ENCODE assay signal across 40 cellular contexts in genomic region chr5:1256776-1257175, GRCh38. TPM values are rescaled to one million over a fixed set of nuclear protein-coding genes. Genes with fewer than 3 reads are reported as not detected.
"Had no signal": no experiment of that assay in that cellular context is flagged by ENCODE, and none has a peak within 500 bp of the region (broad histone marks: within the 10 kb centered on the region; RNA-seq: fewer than 3 reads in every experiment).

No MANE protein-coding gene starts in this region.

- H3K4me1 Mint-ChIP-seq: brain, WTC11 had no signal

- ATAC-seq: activated CD4-positive, alpha-beta T cell treated with anti-CD3 and anti-CD28 coated beads for 36 hours; activated CD4-positive, CD25-positive, alpha-beta regulatory T cell treated with anti-CD3 and anti-CD28 coated beads, Interleukin-2, amount 50 U/mL, for 24 hours; activated CD8-positive, alpha-beta memory T cell treated with anti-CD3 and anti-CD28 coated beads, Interleukin-2, amount 10 ng/mL, durations not matched to agents 7 days and 5 days; activated CD8-positive, alpha-beta T cell treated with anti-CD3 and anti-CD28 coated beads, Interleukin-2, amount 10 ng/mL, durations not matched to agents 7 days and 5 days; activated naive CD8-positive, alpha-beta T cell treated with anti-CD3 and anti-CD28 coated beads, Interleukin-2, amount 50 U/mL, for 24 hours had no signal

- H3K9me3 Mint-ChIP-seq: activated CD4-positive, alpha-beta memory T cell treated with anti-CD3 and anti-CD28 coated beads, Interleukin-2, amount 10 ng/mL, durations not matched to agents 7 days and 5 days; activated CD4-positive, alpha-beta T cell treated with anti-CD3 and anti-CD28 coated beads, Interleukin-2, amount 10 ng/mL, durations not matched to agents 7 days and 5 days; activated naive CD4-positive, alpha-beta T cell treated with anti-CD3 and anti-CD28 coated beads, Interleukin-2, amount 10 ng/mL, durations not matched to agents 7 days and 5 days; activated naive CD4-positive, alpha-beta T cell treated with anti-CD3 and anti-CD28 coated beads, Interleukin-2, amount 50 U/mL, for 24 hours; activated naive CD8-positive, alpha-beta T cell treated with anti-CD3 and anti-CD28 coated beads, Interleukin-2, amount 50 U/mL, for 24 hours; activated T-cell treated with anti-CD3 and anti-CD28 coated beads, Interleukin-2, amount 50 U/mL, for 24 hours; activated T-helper 2 cell treated with anti-CD3 and anti-CD28 coated beads, Interferon-gamma antibody, Interleukin-2, Interleukin-4, amounts not matched to agents 10 μg/mL and 5 μg/mL and 100 μg/mL, durations not matched to agents 14 hours and 24 hours and 36 hours; central memory CD8-positive, alpha-beta T cell; T-helper 1 cell treated with Interleukin-12 subunit alpha and Interleukin-12 subunit beta and Interleukin-4 antibody, amounts not matched to agents 30 μg/mL and 1 μg/mL, for 36 hours; T-helper 2 cell treated with Interferon-gamma antibody and Interleukin-4, amounts not matched to agents 5 μg/mL and 100 μg/mL, for 36 hours had no signal

- FAIRE-seq: bronchial epithelial cell had no signal

- H3K27ac Mint-ChIP-seq: activated CD4-positive, alpha-beta memory T cell treated with anti-CD3 and anti-CD28 coated beads, Interleukin-2, amount 10 ng/mL, durations not matched to agents 7 days and 5 days; activated CD8-positive, alpha-beta memory T cell treated with anti-CD3 and anti-CD28 coated beads, Interleukin-2, amount 10 ng/mL, durations not matched to agents 7 days and 5 days; activated CD8-positive, alpha-beta T cell treated with anti-CD3 and anti-CD28 coated beads, Interleukin-2, amount 10 ng/mL, durations not matched to agents 7 days and 5 days; activated naive CD4-positive, alpha-beta T cell treated with anti-CD3 and anti-CD28 coated beads, Interleukin-2, amount 50 U/mL, for 24 hours; activated naive CD8-positive, alpha-beta T cell; activated naive CD8-positive, alpha-beta T cell treated with anti-CD3 and anti-CD28 coated beads, Interleukin-2, amount 10 ng/mL, durations not matched to agents 7 days and 5 days; activated naive CD8-positive, alpha-beta T cell treated with anti-CD3 and anti-CD28 coated beads, Interleukin-2, amount 50 U/mL, for 24 hours; activated T-helper 2 cell treated with anti-CD3 and anti-CD28 coated beads, Interferon-gamma antibody, Interleukin-2, Interleukin-4, amounts not matched to agents 10 μg/mL and 5 μg/mL and 100 μg/mL, durations not matched to agents 14 hours and 24 hours and 36 hours; brain; T-helper 1 cell treated with Interleukin-12 subunit alpha and Interleukin-12 subunit beta and Interleukin-4 antibody, amounts not matched to agents 30 μg/mL and 1 μg/mL, for 36 hours; T-helper 2 cell treated with Interferon-gamma antibody and Interleukin-4, amounts not matched to agents 5 μg/mL and 100 μg/mL, for 36 hours had no signal

- H3K4me3 ChIP-seq: ascending aorta, cardiac muscle cell had no signal

- H3K27ac ChIP-seq: ascending aorta, cardiac muscle cell, WERI-Rb-1 had no signal

- H3K27me3 Mint-ChIP-seq: activated CD4-positive, alpha-beta T cell treated with anti-CD3 and anti-CD28 coated beads for 36 hours; activated CD4-positive, alpha-beta T cell treated with anti-CD3 and anti-CD28 coated beads, Interleukin-2, amount 10 ng/mL, durations not matched to agents 7 days and 5 days; activated naive CD4-positive, alpha-beta T cell treated with anti-CD3 and anti-CD28 coated beads, Interleukin-2, amount 50 U/mL, for 24 hours; activated naive CD8-positive, alpha-beta T cell; activated naive CD8-positive, alpha-beta T cell treated with anti-CD3 and anti-CD28 coated beads, Interleukin-2, amount 50 U/mL, for 24 hours; activated T-cell treated with anti-CD3 and anti-CD28 coated beads, Interleukin-2, amount 50 U/mL, for 24 hours; central memory CD8-positive, alpha-beta T cell had no signal

- H3K36me3 ChIP-seq: ascending aorta, cardiac muscle cell, WERI-Rb-1 had no signal

- H3K27me3 ChIP-seq: ascending aorta, cardiac muscle cell had no signal

- H3K9me3 ChIP-seq: ascending aorta had no signal

- H3K4me1 ChIP-seq: ascending aorta had no signal

- DNase-seq: activated CD4-positive, alpha-beta memory T cell treated with anti-CD3 and anti-CD28 coated beads, Interleukin-2, amount 10 ng/mL, durations not matched to agents 7 days and 5 days; activated CD4-positive, alpha-beta T cell treated with anti-CD3 and anti-CD28 coated beads for 1 hour; activated CD4-positive, alpha-beta T cell treated with anti-CD3 and anti-CD28 coated beads for 36 hours; activated CD4-positive, alpha-beta T cell treated with anti-CD3 and anti-CD28 coated beads for 48 hours; activated CD4-positive, alpha-beta T cell treated with anti-CD3 and anti-CD28 coated beads, Interleukin-2, amount 10 ng/mL, durations not matched to agents 7 days and 5 days; activated CD4-positive, alpha-beta T cell treated with anti-CD3 and anti-CD28 coated beads, Interleukin-2, amount 50 U/mL, for 48 hours; activated CD4-positive, CD25-positive, alpha-beta regulatory T cell; activated CD8-positive, alpha-beta memory T cell treated with anti-CD3 and anti-CD28 coated beads for 24 hours; activated CD8-positive, alpha-beta memory T cell treated with anti-CD3 and anti-CD28 coated beads, Interleukin-2, amount 10 ng/mL, durations not matched to agents 7 days and 5 days; activated CD8-positive, alpha-beta memory T cell treated with anti-CD3 and anti-CD28 coated beads, Interleukin-2, amount 50 U/mL, for 48 hours; activated CD8-positive, alpha-beta T cell treated with anti-CD3 and anti-CD28 coated beads, Interleukin-2, amount 10 ng/mL, durations not matched to agents 7 days and 5 days; activated effector memory CD4-positive, alpha-beta T cell treated with Interleukin-2 at 50 U/mL for 16 hours; activated gamma-delta T cell; activated naive CD4-positive, alpha-beta T cell treated with anti-CD3 and anti-CD28 coated beads, Interleukin-2, amount 10 ng/mL, durations not matched to agents 7 days and 5 days; activated naive CD4-positive, alpha-beta T cell treated with Interleukin-2 at 50 U/mL for 16 hours; activated naive CD8-positive, alpha-beta T cell treated with anti-CD3 and anti-CD28 coated beads, Interleukin-2, amount 10 ng/mL, durations not matched to agents 7 days and 5 days; activated naive CD8-positive, alpha-beta T cell treated with anti-CD3 and anti-CD28 coated beads, Interleukin-2, amount 50 U/mL, for 24 hours; activated T-cell treated with anti-CD3 and anti-CD28 coated beads, Interleukin-2, amount 50 U/mL, for 24 hours; activated T-cell treated with anti-CD3 and anti-CD28 coated beads, Interleukin-2, amount 50 U/mL, for 48 hours; amygdala; anterior cingulate cortex; caudate nucleus; cerebellar nuclear complex; T-helper 1 cell; T-helper 2 cell; T-helper 9 cell had no signal

- H3K4me3 Mint-ChIP-seq: activated CD4-positive, alpha-beta memory T cell treated with anti-CD3 and anti-CD28 coated beads, Interleukin-2, amount 10 ng/mL, durations not matched to agents 7 days and 5 days; activated CD4-positive, alpha-beta T cell treated with anti-CD3 and anti-CD28 coated beads for 36 hours; activated CD4-positive, alpha-beta T cell treated with anti-CD3 and anti-CD28 coated beads, Interleukin-2, amount 10 ng/mL, durations not matched to agents 7 days and 5 days; activated CD8-positive, alpha-beta memory T cell treated with anti-CD3 and anti-CD28 coated beads, Interleukin-2, amount 10 ng/mL, durations not matched to agents 7 days and 5 days; activated CD8-positive, alpha-beta T cell treated with anti-CD3 and anti-CD28 coated beads, Interleukin-2, amount 10 ng/mL, durations not matched to agents 7 days and 5 days; activated naive CD4-positive, alpha-beta T cell treated with anti-CD3 and anti-CD28 coated beads, Interleukin-2, amount 10 ng/mL, durations not matched to agents 7 days and 5 days; activated naive CD8-positive, alpha-beta T cell; activated naive CD8-positive, alpha-beta T cell treated with anti-CD3 and anti-CD28 coated beads, Interleukin-2, amount 10 ng/mL, durations not matched to agents 7 days and 5 days; activated naive CD8-positive, alpha-beta T cell treated with anti-CD3 and anti-CD28 coated beads, Interleukin-2, amount 50 U/mL, for 24 hours; activated T-cell treated with anti-CD3 and anti-CD28 coated beads, Interleukin-2, amount 50 U/mL, for 24 hours; brain; central memory CD8-positive, alpha-beta T cell; T-helper 1 cell treated with Interleukin-12 subunit alpha and Interleukin-12 subunit beta and Interleukin-4 antibody, amounts not matched to agents 30 μg/mL and 1 μg/mL, for 36 hours; T-helper 2 cell treated with Interferon-gamma antibody and Interleukin-4, amounts not matched to agents 5 μg/mL and 100 μg/mL, for 36 hours; WTC11 had no signal

- H3K36me3 Mint-ChIP-seq: activated CD8-positive, alpha-beta memory T cell treated with anti-CD3 and anti-CD28 coated beads, Interleukin-2, amount 10 ng/mL, durations not matched to agents 7 days and 5 days; activated naive CD4-positive, alpha-beta T cell treated with anti-CD3 and anti-CD28 coated beads, Interleukin-2, amount 10 ng/mL, durations not matched to agents 7 days and 5 days; activated naive CD4-positive, alpha-beta T cell treated with anti-CD3 and anti-CD28 coated beads, Interleukin-2, amount 50 U/mL, for 24 hours; activated naive CD8-positive, alpha-beta T cell treated with anti-CD3 and anti-CD28 coated beads, Interleukin-2, amount 10 ng/mL, durations not matched to agents 7 days and 5 days; brain had no signal

RNA-seq across cellular contexts. Expression of gene SLC6A18, which starts 31.6 kb away (rescaled TPM):
- total RNA-seq: activated CD4-positive, alpha-beta memory T cell treated with anti-CD3 and anti-CD28 coated beads, Interleukin-2, amount 10 ng/mL, durations not matched to agents 7 days and 5 days; activated CD4-positive, alpha-beta T cell treated with anti-CD3 and anti-CD28 coated beads for 36 hours; activated CD4-positive, alpha-beta T cell treated with anti-CD3 and anti-CD28 coated beads, Interleukin-2, amount 10 ng/mL, durations not matched to agents 7 days and 5 days; activated CD8-positive, alpha-beta memory T cell treated with anti-CD3 and anti-CD28 coated beads, Interleukin-2, amount 10 ng/mL, durations not matched to agents 7 days and 5 days; activated CD8-positive, alpha-beta T cell treated with anti-CD3 and anti-CD28 coated beads, Interleukin-2, amount 10 ng/mL, durations not matched to agents 7 days and 5 days; activated naive CD8-positive, alpha-beta T cell treated with anti-CD3 and anti-CD28 coated beads, Interleukin-2, amount 10 ng/mL, durations not matched to agents 7 days and 5 days; activated T-helper 2 cell treated with anti-CD3 and anti-CD28 coated beads, Interferon-gamma antibody, Interleukin-2, Interleukin-4, amounts not matched to agents 10 μg/mL and 5 μg/mL and 100 μg/mL, durations not matched to agents 14 hours and 24 hours and 36 hours; ascending aorta; bronchial epithelial cell; cardiac muscle cell; WTC11 had no signal
- polyA plus RNA-seq: adipose tissue, cardiac muscle cell had no signal

RNA-seq across cellular contexts. Expression of gene TERT, which starts 38.1 kb away (rescaled TPM):
- total RNA-seq: ascending aorta, bronchial epithelial cell had no signal
- polyA plus RNA-seq: cardiac muscle cell had no signal

RNA-seq across cellular contexts. Expression of gene SLC6A19, which starts 55.4 kb away (rescaled TPM):
- total RNA-seq: activated CD4-positive, alpha-beta memory T cell treated with anti-CD3 and anti-CD28 coated beads, Interleukin-2, amount 10 ng/mL, durations not matched to agents 7 days and 5 days; activated CD4-positive, alpha-beta T cell treated with anti-CD3 and anti-CD28 coated beads for 36 hours; activated CD4-positive, alpha-beta T cell treated with anti-CD3 and anti-CD28 coated beads, Interleukin-2, amount 10 ng/mL, durations not matched to agents 7 days and 5 days; activated CD8-positive, alpha-beta memory T cell treated with anti-CD3 and anti-CD28 coated beads, Interleukin-2, amount 10 ng/mL, durations not matched to agents 7 days and 5 days; activated CD8-positive, alpha-beta T cell treated with anti-CD3 and anti-CD28 coated beads, Interleukin-2, amount 10 ng/mL, durations not matched to agents 7 days and 5 days; activated naive CD8-positive, alpha-beta T cell treated with anti-CD3 and anti-CD28 coated beads, Interleukin-2, amount 10 ng/mL, durations not matched to agents 7 days and 5 days; activated T-helper 2 cell treated with anti-CD3 and anti-CD28 coated beads, Interferon-gamma antibody, Interleukin-2, Interleukin-4, amounts not matched to agents 10 μg/mL and 5 μg/mL and 100 μg/mL, durations not matched to agents 14 hours and 24 hours and 36 hours; ascending aorta; bronchial epithelial cell had no signal
